ENCODE assay signal across 30 cellular contexts in genomic region chr6:163262080-163262479, GRCh38.
DNase-seq lines count a peak whose midpoint lies in the region; ATAC-seq and TF ChIP-seq lines count a peak whose summit lies in the region.
"Had no signal": no experiment of that assay in that cellular context is flagged by ENCODE, and none has a peak within 500 bp of the region (broad histone marks: within the 10 kb centered on the region; RNA-seq: fewer than 3 reads in every experiment).

No MANE protein-coding gene starts in this region.

- no peaks in the 10 kb centered on the region for H3K79me2 ChIP-seq in osteoblast (ENCODE audit: insufficient read depth, low read length)

- H3K27ac ChIP-seq in left ventricle myocardium inferior (replicated peaks): peak overlapping the region; percentile 73
- H3K27ac ChIP-seq in iPS-18a (ENCODE audit: low read length): no peak overlapping the region
- peak overlapping the region; percentile 30 for H3K27ac ChIP-seq in subcutaneous abdominal adipose tissue (ENCODE audit: low read depth, low read length)
- H3K27ac ChIP-seq in osteoblast (ENCODE audit: low read depth, low read length): no peak overlapping the region
- H3K27ac ChIP-seq: 22Rv1, C4-2B, HL-60, KMS-11, PC-9, SJCRH30 had no signal

- ATAC-seq in left cardiac atrium: no peak
- ATAC-seq in stimulated activated naive CD8-positive, alpha-beta T cell treated with anti-CD3 and anti-CD28 coated beads, Interleukin-15, amount 100 ng/mL, for 72 hours: no peak
- ATAC-seq: CD8-positive, alpha-beta T cell; Right ventricle myocardium inferior had no signal

- no peaks in the 10 kb centered on the region for H4K20me1 ChIP-seq in osteoblast (ENCODE audit: insufficient read depth, low read length)

- H3K27me3 Mint-ChIP-seq in stimulated activated naive CD8-positive, alpha-beta T cell treated with anti-CD3 and anti-CD28 coated beads, Interleukin-15, amount 100 ng/mL, for 72 hours: peaks cover 9% of the 10 kb centered on the region

- intact Hi-C loops in left ventricle myocardium inferior (cut with micrococcal nuclease) (no loop called here), left cardiac atrium (cut with DNase I) (loop anchor here in 1 of 2 donors (5.0 kb wide), 2 partner anchors 35 to 150 kb away; partner anchors contain the start of gene QKI)

- H3K27ac Mint-ChIP-seq in stimulated activated naive CD8-positive, alpha-beta T cell treated with anti-CD3 and anti-CD28 coated beads, Interleukin-15, amount 100 ng/mL, for 72 hours: no peak overlapping the region
- H3K27ac Mint-ChIP-seq: B cell; CD8-positive, alpha-beta T cell; IgD-negative memory B cell had no signal

- TF ChIP-seq CTCF in left ventricle myocardium inferior (IDR thresholded peaks at IDR 0.05; ENCODE audit: borderline replicate concordance) (no peak), osteoblast (IDR thresholded peaks at IDR 0.05; ENCODE audit: extremely low read depth, low read depth, low read length) (no peak)

- H3K4me1 ChIP-seq in left ventricle myocardium inferior (peaks cover 51% of the 10 kb centered on the region), iPS-18a (ENCODE audit: control insufficient read depth, low read depth, low read length) (peaks cover 37% of the 10 kb centered on the region), subcutaneous abdominal adipose tissue (ENCODE audit: control insufficient read depth in 5 of 5, insufficient read depth in 5 of 5, low read length in 5 of 5) (peaks cover 0 to 40% (median 33%) of the 10 kb centered on the region in 5 donors), osteoblast (ENCODE audit: insufficient read depth, low read length) (no peaks in the 10 kb centered on the region)
- H3K4me1 ChIP-seq: Caco-2, SJCRH30 had no signal

- H3K36me3 ChIP-seq in left ventricle myocardium inferior (no peaks in the 10 kb centered on the region), iPS-18a (ENCODE audit: control insufficient read depth, low read depth, low read length) (no peaks in the 10 kb centered on the region), subcutaneous abdominal adipose tissue (ENCODE audit: control insufficient read depth in 5 of 5, insufficient read depth in 5 of 5, low read length in 5 of 5) (no peaks in the 10 kb centered on the region), osteoblast (ENCODE audit: insufficient read depth, low read length) (no peaks in the 10 kb centered on the region)
- H3K36me3 ChIP-seq: SJCRH30 had no signal

- DNase-seq in left ventricle myocardium inferior: no peak
- no peak for DNase-seq in left cardiac atrium
- DNase-seq in osteoblast (ENCODE audit: insufficient read length, low spot score, missing footprints): no peak
- DNase-seq in NCI-H526 treated with DMSO at 0.1 percent for 48 hours (lab: John Stamatoyannopoulos, UW): no peak
- no peak for DNase-seq in NCI-H187 treated with DMSO at 0.1 percent for 48 hours (lab: John Stamatoyannopoulos, UW)
- DNase-seq in stimulated activated naive CD8-positive, alpha-beta T cell treated with anti-CD3 and anti-CD28 coated beads, Interleukin-15, amount 100 ng/mL, for 72 hours: no peak
- DNase-seq: Caco-2; CD8-positive, alpha-beta T cell; DMS79 treated with DMSO at 0.1 percent for 48 hours; GF-D8; MM.1S; NCI-H1048; NCI-H1417 treated with DMSO at 0.1 percent for 48 hours; NCI-H1930; NCI-H2107; NCI-H446; NCI-H524 treated with DMSO at 0.1 percent for 48 hours; NCI-H82; NK-92 treated with Interleukin-12 subunit alpha and Interleukin-12 subunit beta, amount 100 ng/mL, for 24 hours; PC-9; SJCRH30 had no signal

- H3K4me2 ChIP-seq in osteoblast (ENCODE audit: insufficient read depth, low read length): no peak overlapping the region
- H3K4me2 ChIP-seq: KMS-11, PC-9 had no signal

- no peaks in the 10 kb centered on the region for H3K9me3 Mint-ChIP-seq in stimulated activated naive CD8-positive, alpha-beta T cell treated with anti-CD3 and anti-CD28 coated beads, Interleukin-15, amount 100 ng/mL, for 72 hours
- H3K9me3 Mint-ChIP-seq: CD8-positive, alpha-beta T cell; IgD-negative memory B cell had no signal

- no peak overlapping the region for H3K4me3 Mint-ChIP-seq in stimulated activated naive CD8-positive, alpha-beta T cell treated with anti-CD3 and anti-CD28 coated beads, Interleukin-15, amount 100 ng/mL, for 72 hours
- H3K4me3 Mint-ChIP-seq: B cell; CD8-positive, alpha-beta T cell; IgD-negative memory B cell had no signal

- no peak overlapping the region for H2AFZ ChIP-seq in osteoblast (ENCODE audit: low read length)
- H2AFZ ChIP-seq: PC-9 had no signal

- H3K4me3 ChIP-seq in left ventricle myocardium inferior (no peak overlapping the region), iPS-18a (ENCODE audit: low read length) (peak overlapping the region; percentile 61), subcutaneous abdominal adipose tissue (ENCODE audit: low read depth in 1 of 5, low read length in 5 of 5) (no peak overlapping the region), osteoblast (ENCODE audit: insufficient read depth, low read length) (no peak overlapping the region)
- H3K4me3 ChIP-seq: PC-9, SJCRH30 had no signal

- H3K27me3 ChIP-seq in left ventricle myocardium inferior (ENCODE audit: low read depth) (no peaks in the 10 kb centered on the region), iPS-18a (ENCODE audit: control insufficient read depth, insufficient read depth, low read length) (peaks cover 12% of the 10 kb centered on the region), subcutaneous abdominal adipose tissue (ENCODE audit: control insufficient read depth in 5 of 5, insufficient read depth in 4 of 5, low read length in 5 of 5) (no peaks in the 10 kb centered on the region), osteoblast (ENCODE audit: insufficient read depth, low read length) (no peaks in the 10 kb centered on the region)
- H3K27me3 ChIP-seq: SJCRH30 had no signal

- H3K9ac ChIP-seq in iPS-18a (ENCODE audit: low read length): no peak overlapping the region
- H3K9ac ChIP-seq in subcutaneous abdominal adipose tissue (ENCODE audit: low read length in 5 of 5): no peak overlapping the region
- H3K9ac ChIP-seq: KMS-11 had no signal

- H3K4me1 Mint-ChIP-seq in stimulated activated naive CD8-positive, alpha-beta T cell treated with anti-CD3 and anti-CD28 coated beads, Interleukin-15, amount 100 ng/mL, for 72 hours: peaks cover 10% of the 10 kb centered on the region

- H3K9me3 ChIP-seq in left ventricle myocardium inferior (replicated peaks) (no peaks in the 10 kb centered on the region), iPS-18a (ENCODE audit: control insufficient read depth, low read depth, low read length) (no peaks in the 10 kb centered on the region), subcutaneous abdominal adipose tissue (ENCODE audit: control insufficient read depth in 5 of 5, low read length in 5 of 5) (no peaks in the 10 kb centered on the region), osteoblast (ENCODE audit: low read depth, low read length) (no peaks in the 10 kb centered on the region)
- H3K9me3 ChIP-seq: Caco-2, SJCRH30 had no signal

Comparison
In these comparisons a context has a peak if more than half of its experiments do, and no peak if none do; other contexts are left out.
1. H3K27ac ChIP-seq: peak in left ventricle myocardium inferior (single experiment) and subcutaneous abdominal adipose tissue (single experiment); none in iPS-18a (single experiment) and osteoblast (single experiment).